Comparison of ENCODE assay signal across 8 cellular contexts in the genomic region with DNA sequence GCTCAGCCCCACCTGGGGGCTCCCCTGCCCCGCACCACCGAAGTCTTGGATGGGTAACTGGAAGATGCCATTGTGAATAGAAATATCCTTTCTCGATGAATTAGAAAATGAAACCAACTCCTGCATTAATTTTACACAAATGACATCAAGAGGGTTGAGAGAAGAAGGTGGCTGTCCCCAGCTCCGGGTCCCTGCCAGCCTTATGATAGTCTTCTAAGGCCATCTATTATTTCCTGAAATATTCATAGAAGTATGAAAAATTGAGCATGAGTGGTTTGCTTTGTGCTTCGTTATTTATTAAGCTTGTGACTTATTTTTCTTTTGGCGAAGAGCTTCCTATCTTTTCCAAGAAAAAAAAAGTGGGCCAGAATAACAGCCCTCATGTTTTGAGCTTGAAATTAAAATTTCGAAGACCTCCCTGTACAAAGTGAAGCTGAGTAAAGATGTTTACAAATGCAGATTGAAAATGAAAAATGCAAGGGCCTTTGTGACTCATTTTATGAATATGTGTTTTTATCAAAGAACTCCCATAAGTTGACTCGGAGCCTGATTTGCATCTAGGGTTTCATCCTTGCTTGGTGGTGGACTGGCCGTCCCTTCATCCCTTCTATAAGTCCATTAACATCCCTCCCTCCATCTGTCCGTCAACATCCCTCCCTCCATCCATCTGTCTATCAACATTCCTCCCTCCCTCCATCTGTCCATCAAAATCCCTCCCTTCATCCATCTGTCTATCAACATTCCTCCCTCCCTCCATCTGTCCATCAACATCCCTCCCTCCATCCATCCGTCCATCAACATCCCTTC. TPM values are rescaled to one million over a fixed set of nuclear protein-coding genes. Genes with fewer than 3 reads are reported as not detected.
A peak's percentile ranks its signal among the peaks of the same experiment; 100 is the strongest.
DNase-seq lines count a peak whose midpoint lies in the region; ATAC-seq and TF ChIP-seq lines count a peak whose summit lies in the region.

No MANE protein-coding gene starts in this region.

- intact Hi-C loops in OCI-LY7 (cut with micrococcal nuclease; ENCODE audit: unreplicated experiment) (no loop called here), sciatic nerve (cut with DNase I) (no loop called here)

- no peaks in the 10 kb centered on the region for H3K9me2 ChIP-seq in OCI-LY7 (ENCODE audit: insufficient read depth, low read length)

- H3K36me3 ChIP-seq in BLaER1 (no peaks in the 10 kb centered on the region), OCI-LY7 (ENCODE audit: insufficient read depth, low read length) (no peaks in the 10 kb centered on the region)

- H3K4me2 ChIP-seq in BLaER1, result peak overlapping the region; percentile 91
- peak overlapping the region; percentile 59 for H3K4me2 ChIP-seq in OCI-LY7 (ENCODE audit: low read length)

- H3K79me2 ChIP-seq in OCI-LY7 (ENCODE audit: insufficient read depth, low read depth, low read length), result no peaks in the 10 kb centered on the region

- H3K4me1 ChIP-seq in BLaER1 (peaks cover 25% of the 10 kb centered on the region), OCI-LY7 (ENCODE audit: insufficient read depth, low read length, poor library complexity, severe bottlenecking) (peaks cover 5% of the 10 kb centered on the region)

- H3K27ac ChIP-seq in BLaER1, result no peak overlapping the region
- no peak overlapping the region for H3K27ac ChIP-seq in OCI-LY7 (ENCODE audit: low read depth, low read length, poor library complexity, severe bottlenecking)

- ATAC-seq in GM21515 (IDR thresholded peaks at IDR 0.05; ENCODE audit: unreplicated experiment) (peak; percentile 36), sciatic nerve (peak; percentile 8)

- H3K9me3 ChIP-seq in BLaER1 (no peaks in the 10 kb centered on the region), OCI-LY7 (ENCODE audit: low read length) (no peaks in the 10 kb centered on the region)

- H3K27me3 ChIP-seq in BLaER1, result peaks cover 26% of the 10 kb centered on the region; the same call in 1 of the 2 replicates

- no peak overlapping the region for H3K9ac ChIP-seq in BLaER1

- no peak for DNase-seq in OCI-LY7 (ENCODE audit: low spot score)
- peak; percentile 35 for DNase-seq in fibroblast of peridontal ligament (ENCODE audit: extremely low read depth)
- DNase-seq in sciatic nerve (ENCODE audit: low spot score), result peak; percentile 2
- no peak for DNase-seq in stimulated activated CD4-positive, alpha-beta T cell treated with anti-CD3 and anti-CD28 coated beads, Interleukin-12 subunit alpha, Interleukin-12 subunit beta, amount 100 ng/mL, for 4 hours
- DNase-seq in midbrain (lab: John Stamatoyannopoulos, UW), result no peak
- no peak for DNase-seq in Ammon's horn (ENCODE audit: low spot score)

- peak overlapping the region; percentile 60 for H3K4me3 ChIP-seq in BLaER1
- H3K4me3 ChIP-seq in OCI-LY7 (ENCODE audit: low read depth, low read length, poor library complexity, severe bottlenecking), result peak overlapping the region; percentile 50

- POLR2A ChIA-PET in OCI-LY7 (lab: Charles Lee), result interaction anchor here (1.0 kb wide), 1 partner anchor 84 kb away, joined by 3 read pairs; no protein-coding TSS in a partner anchor

- H4K20me1 ChIP-seq in BLaER1, result peaks cover 20% of the 10 kb centered on the region; the same call in 1 of the 2 replicates
- H4K20me1 ChIP-seq in OCI-LY7 (ENCODE audit: insufficient read depth, low read length), result no peaks in the 10 kb centered on the region

- no TSS peak for BruUV-seq in OCI-LY7 (replicated peaks; lab: Mats Ljungman, UMichigan)

- CTCF ChIA-PET in OCI-LY7 (lab: Charles Lee; ENCODE audit: unreplicated experiment), result no interaction called here

- TF ChIP-seq CTCF in OCI-LY7 (conservative IDR thresholded peaks at IDR 0.05; ENCODE audit: low read length), result no peak

- H2AFZ ChIP-seq in OCI-LY7 (ENCODE audit: low read length), result peak overlapping the region; percentile 17; the same call in 1 of the 2 replicates

RNA-seq across cellular contexts. Expression of gene CFAP46, which starts 20.5 kb away (rescaled TPM):
- not detected in 2 replicates for total RNA-seq in OCI-LY7 (2014; rRNA removed; shearing (Covaris generic))
- total RNA-seq in OCI-LY7 (2022), result not detected in 2 replicates
- 1.1 TPM for total RNA-seq in sciatic nerve

Comparison
In these comparisons a context has a peak if more than half of its experiments do, and no peak if none do; other contexts are left out.
1. DNase-seq: peak in fibroblast of peridontal ligament (single experiment) and sciatic nerve (single experiment); none in OCI-LY7 (single experiment), stimulated activated CD4-positive, alpha-beta T cell treated with anti-CD3 and anti-CD28 coated beads, Interleukin-12 subunit alpha, Interleukin-12 subunit beta, amount 100 ng/mL, for 4 hours (single experiment), midbrain (single experiment) and Ammon's horn (single experiment).